14 cellular contexts compared by ENCODE assay signal in genomic region chr21:38223893-38224540, GRCh38. TPM values are rescaled to one million over a fixed set of nuclear protein-coding genes. Genes with fewer than 3 reads are reported as not detected.
A peak's percentile ranks its signal among the peaks of the same experiment; 100 is the strongest.
DNase-seq lines count a peak whose midpoint lies in the region; ATAC-seq and TF ChIP-seq lines count a peak whose summit lies in the region.
"Had no signal": no experiment of that assay in that cellular context is flagged by ENCODE, and none has a peak within 500 bp of the region (broad histone marks: within the 10 kb centered on the region; RNA-seq: fewer than 3 reads in every experiment).

No MANE protein-coding gene starts in this region.

- 93% methylated on average over 5 of the region's 6 CpGs for WGBS in mesenchymal stem cell

- H2BK12ac ChIP-seq in mesenchymal stem cell (ENCODE audit: low read length in 2 of 2), result no peak overlapping the region

- peak in 2 of 3 experiments; percentile 13 to 18 for DNase-seq in NCI-H1417 (lab: John Stamatoyannopoulos, UW)
- DNase-seq in NCI-H1417 treated with DMSO at 0.1 percent for 48 hours (lab: John Stamatoyannopoulos, UW), result no peak
- peak; percentile 38 for DNase-seq in MG63
- peak; percentile 54 to 57 for DNase-seq in cardiac fibroblast (ENCODE audit: low read depth in 2 of 2)
- DNase-seq in mesenchymal stem cell, result peak; percentile 16
- no peak for DNase-seq in omental fat pad (ENCODE audit: low spot score)
- no peak for DNase-seq in DMS114 treated with DMSO at 0.1 percent for 48 hours (lab: John Stamatoyannopoulos, UW; ENCODE audit: unreplicated experiment)
- DNase-seq: adrenal gland, NCI-H1436 treated with DMSO at 0.1 percent for 48 hours, thyroid gland had no signal

- H3K23ac ChIP-seq in mesenchymal stem cell (ENCODE audit: low read length in 2 of 2), result no peak overlapping the region

- no peaks in the 10 kb centered on the region for H3K79me1 ChIP-seq in mesenchymal stem cell (replicated peaks; ENCODE audit: low read length, poor library complexity, severe bottlenecking)

- H2BK5ac ChIP-seq in mesenchymal stem cell (ENCODE audit: low read depth, low read length, poor library complexity, severe bottlenecking), result no peak overlapping the region

- TF ChIP-seq CTCF in cardiac fibroblast (IDR thresholded peaks at IDR 0.05; ENCODE audit: low read depth, low read length) (no peak), omental fat pad (IDR thresholded peaks at IDR 0.05) (no peak)

- H3K4me3 ChIP-seq in MG63, result no peak overlapping the region
- no peak overlapping the region for H3K4me3 ChIP-seq in cardiac fibroblast (replicated peaks in 1 of 2; ENCODE audit: low read depth in 2 of 2, low read length in 2 of 2)
- peak overlapping the region in 1 of 2 experiments; percentile 6 for H3K4me3 ChIP-seq in mesenchymal stem cell (ENCODE audit: insufficient read depth in 1 of 2, low read depth in 1 of 2, low read length in 2 of 2)
- H3K4me3 ChIP-seq: A549, adrenal gland, SJSA1, thyroid gland had no signal

- no peaks in the 10 kb centered on the region for H3K27me3 ChIP-seq in MG63
- H3K27me3 ChIP-seq in mesenchymal stem cell (ENCODE audit: control insufficient read depth in 1 of 2, insufficient read depth in 1 of 2, low read length in 2 of 2), result no peaks in the 10 kb centered on the region
- H3K27me3 ChIP-seq: adrenal gland, SJSA1, thyroid gland had no signal

- no peak overlapping the region for H2BK120ac ChIP-seq in mesenchymal stem cell (ENCODE audit: low read depth, low read length)

- H2AFZ ChIP-seq in mesenchymal stem cell (ENCODE audit: low read depth, low read length), result no peak overlapping the region

- H2BK15ac ChIP-seq in mesenchymal stem cell (ENCODE audit: low read depth, poor library complexity, severe bottlenecking), result no peak overlapping the region

- peaks cover 1% of the 10 kb centered on the region for H3K4me1 ChIP-seq in mesenchymal stem cell (ENCODE audit: control insufficient read depth, insufficient read depth, low read depth, low read length)
- H3K4me1 ChIP-seq: A549, SJSA1 had no signal

- no peak overlapping the region for H3K4me2 ChIP-seq in mesenchymal stem cell (ENCODE audit: low read length, poor library complexity, severe bottlenecking)
- H3K4me2 ChIP-seq: A549 had no signal

- no peak overlapping the region for H3K18ac ChIP-seq in mesenchymal stem cell (ENCODE audit: low read depth in 1 of 2, low read length in 2 of 2)

- no peak overlapping the region for H3K27ac ChIP-seq in mesenchymal stem cell (ENCODE audit: low read length, poor library complexity, severe bottlenecking)
- H3K27ac ChIP-seq: A549, adrenal gland, SJSA1, thyroid gland had no signal

- H3K9ac ChIP-seq in mesenchymal stem cell (ENCODE audit: low read length), result no peak overlapping the region

- H3K9me3 ChIP-seq in MG63 (peaks cover 56% of the 10 kb centered on the region), mesenchymal stem cell (ENCODE audit: control insufficient read depth, low read length) (peaks cover 50% of the 10 kb centered on the region)
- H3K9me3 ChIP-seq: thyroid gland had no signal

- no peak overlapping the region for H3K4ac ChIP-seq in mesenchymal stem cell (ENCODE audit: low read depth in 1 of 2, low read length in 2 of 2)

- H4K8ac ChIP-seq in mesenchymal stem cell (ENCODE audit: low read length), result no peak overlapping the region

- no peak overlapping the region for H4K91ac ChIP-seq in mesenchymal stem cell (ENCODE audit: low read length)

- no peak overlapping the region for H2AK5ac ChIP-seq in mesenchymal stem cell (ENCODE audit: low read length, severe bottlenecking)

- no peak for ATAC-seq in omental fat pad (ENCODE audit: low FRiP score)
- ATAC-seq in GM19351 (IDR thresholded peaks at IDR 0.05; ENCODE audit: unreplicated experiment), result no peak
- ATAC-seq: A549 had no signal

- H3K14ac ChIP-seq in mesenchymal stem cell (ENCODE audit: low read length in 2 of 2), result no peak overlapping the region

- H3K36me3 ChIP-seq in MG63, result no peaks in the 10 kb centered on the region
- peaks cover 2 to 6% of the 10 kb centered on the region in 2 experiments for H3K36me3 ChIP-seq in mesenchymal stem cell (ENCODE audit: control insufficient read depth in 1 of 2, insufficient read depth in 2 of 2, low read depth in 1 of 2, low read length in 2 of 2)
- H3K36me3 ChIP-seq: adrenal gland, SJSA1, thyroid gland had no signal

RNA-seq across cellular contexts. Expression of gene KCNJ15, which starts 32.8 kb away (rescaled TPM):
- total RNA-seq in MG63 (2014; rRNA removed; shearing (Covaris generic); ENCODE audit: low replicate concordance), result not detected in 2 replicates
- polyA plus RNA-seq in mesenchymal stem cell (2013, experiment 1 of 2), result 0.99 TPM
- polyA plus RNA-seq in mesenchymal stem cell (2013, experiment 2 of 2), result 1.00 TPM
- 10 to 100 TPM in 1 of 4 donors, 1 to 10 TPM in 3; 1.2 to 12.1 (median 2.7) TPM for total RNA-seq in omental fat pad
- polyA plus RNA-seq: neural cell had no signal

Comparison
In these comparisons a context has a peak if more than half of its experiments do, and no peak if none do; other contexts are left out.
1. DNase-seq: peak in NCI-H1417 (2 of 3), MG63 (single experiment), cardiac fibroblast (2 of 2) and mesenchymal stem cell (single experiment); none in NCI-H1417 treated with DMSO at 0.1 percent for 48 hours (single experiment), omental fat pad (single experiment) and DMS114 treated with DMSO at 0.1 percent for 48 hours (single experiment).